1 cellular context compared by ENCODE assay signal in the genomic region with DNA sequence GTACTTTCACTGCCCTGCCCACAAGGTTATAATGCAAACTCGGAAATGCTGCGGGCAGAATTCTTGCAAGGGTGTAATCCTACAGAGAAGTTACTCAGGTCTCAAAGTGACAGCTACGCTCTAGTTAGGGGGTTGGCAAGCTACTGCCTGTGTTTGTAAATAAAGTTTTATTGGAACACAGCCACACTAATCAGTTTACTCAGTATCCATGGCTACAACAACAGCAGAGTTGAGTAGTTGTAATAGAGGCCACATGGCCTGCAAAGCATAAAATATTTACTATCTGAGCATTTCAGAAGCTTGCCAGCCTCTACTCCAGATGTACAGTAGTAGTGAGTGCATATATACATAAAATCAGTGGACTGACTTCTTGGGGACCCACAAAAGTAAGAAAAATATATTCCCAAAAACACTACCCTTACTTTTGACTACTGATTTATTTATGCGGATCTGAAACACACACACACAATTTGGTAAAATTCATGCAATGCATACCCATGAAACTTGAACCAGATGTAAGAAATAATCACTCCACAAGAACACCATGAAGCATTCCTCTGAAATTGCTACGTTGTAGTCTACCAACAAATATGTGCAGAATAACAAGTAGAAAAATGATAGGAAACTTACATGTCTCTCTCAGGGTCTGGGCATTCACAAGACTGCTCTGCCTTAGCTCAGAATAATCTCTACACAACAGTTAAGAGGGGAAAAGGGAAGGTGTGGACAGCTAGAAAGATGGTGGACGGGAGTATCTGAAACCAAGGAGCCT.
TF ChIP-seq lines count a peak whose summit lies in the region.

No MANE protein-coding gene starts in this region.

TF ChIP-seq in K562, 482 proteins besides CTCF, POLR2A, EP300 and RAD21:
- TF ChIP-seq CBFA2T3 (IDR thresholded peaks at IDR 0.05) (no peak), ZNF551 (CRISPR knock-in tag; IDR thresholded peaks at IDR 0.05) (no peak), HDAC1 (IDR thresholded peaks at IDR 0.05) (no peak), BHLHE40 (IDR thresholded peaks at IDR 0.05; ENCODE audit: low read length) (no peak), SIRT6 (IDR thresholded peaks at IDR 0.05; ENCODE audit: low read depth, low read length) (no peak), NFIC (IDR thresholded peaks at IDR 0.05) (0 out of 2 replicates have a peak, but pooled peaks have one; percentile 7), ZNF699 (CRISPR knock-in tag; IDR thresholded peaks at IDR 0.05; ENCODE audit: insufficient replicate concordance) (no peak), ZKSCAN1 (IDR thresholded peaks at IDR 0.05; ENCODE audit: low read depth, low read length) (peak; percentile 66), ZZZ3 (IDR thresholded peaks at IDR 0.05) (no peak), ZKSCAN3 (CRISPR knock-in tag; IDR thresholded peaks at IDR 0.05) (no peak), FUS (optimal IDR thresholded peaks at IDR 0.05; ENCODE audit: low read depth, low read length) (no peak), C11orf30 (IDR thresholded peaks at IDR 0.05; ENCODE audit: low read depth) (no peak), HNRNPLL (IDR thresholded peaks at IDR 0.05; ENCODE audit: low read depth, low read length, poor library complexity, severe bottlenecking) (peak; percentile 82), KDM2B (CRISPR knock-in tag; IDR thresholded peaks at IDR 0.05) (no peak), RFX1 (IDR thresholded peaks at IDR 0.05) (peak; percentile 89), ESRRB (CRISPR knock-in tag; IDR thresholded peaks at IDR 0.05; ENCODE audit: borderline replicate concordance) (no peak), ELF1 (tag; IDR thresholded peaks at IDR 0.05) (no peak), FOXJ2 (tag; IDR thresholded peaks at IDR 0.05) (peak; percentile 96), SMARCA4 (IDR thresholded peaks at IDR 0.05) (no peak), RBM15 (IDR thresholded peaks at IDR 0.05; ENCODE audit: insufficient read depth, low read length) (no peak), FOXJ3 (CRISPR knock-in tag; IDR thresholded peaks at IDR 0.05) (peak; percentile 97), PYGO2 (tag; IDR thresholded peaks at IDR 0.05) (no peak), ZNF140 (CRISPR knock-in tag; IDR thresholded peaks at IDR 0.05) (no peak), ZNF583 (CRISPR knock-in tag; IDR thresholded peaks at IDR 0.05) (no peak)
- TF ChIP-seq, protein P1, sequence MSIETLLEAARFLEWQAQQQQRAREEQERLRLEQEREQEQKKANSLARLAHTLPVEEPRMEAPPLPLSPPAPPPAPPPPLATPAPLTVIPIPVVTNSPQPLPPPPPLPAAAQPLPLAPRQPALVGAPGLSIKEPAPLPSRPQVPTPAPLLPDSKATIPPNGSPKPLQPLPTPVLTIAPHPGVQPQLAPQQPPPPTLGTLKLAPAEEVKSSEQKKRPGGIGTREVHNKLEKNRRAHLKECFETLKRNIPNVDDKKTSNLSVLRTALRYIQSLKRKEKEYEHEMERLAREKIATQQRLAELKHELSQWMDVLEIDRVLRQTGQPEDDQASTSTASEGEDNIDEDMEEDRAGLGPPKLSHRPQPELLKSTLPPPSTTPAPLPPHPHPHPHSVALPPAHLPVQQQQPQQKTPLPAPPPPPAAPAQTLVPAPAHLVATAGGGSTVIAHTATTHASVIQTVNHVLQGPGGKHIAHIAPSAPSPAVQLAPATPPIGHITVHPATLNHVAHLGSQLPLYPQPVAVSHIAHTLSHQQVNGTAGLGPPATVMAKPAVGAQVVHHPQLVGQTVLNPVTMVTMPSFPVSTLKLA (conservative IDR thresholded peaks at IDR 0.05), result peak in 1 of 2 experiments; percentile 28; a peak in 1 of 4 replicates
- TF ChIP-seq, protein P2, sequence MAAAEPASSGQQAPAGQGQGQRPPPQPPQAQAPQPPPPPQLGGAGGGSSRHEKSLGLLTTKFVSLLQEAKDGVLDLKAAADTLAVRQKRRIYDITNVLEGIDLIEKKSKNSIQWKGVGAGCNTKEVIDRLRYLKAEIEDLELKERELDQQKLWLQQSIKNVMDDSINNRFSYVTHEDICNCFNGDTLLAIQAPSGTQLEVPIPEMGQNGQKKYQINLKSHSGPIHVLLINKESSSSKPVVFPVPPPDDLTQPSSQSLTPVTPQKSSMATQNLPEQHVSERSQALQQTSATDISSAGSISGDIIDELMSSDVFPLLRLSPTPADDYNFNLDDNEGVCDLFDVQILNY (CRISPR knock-in tag; IDR thresholded peaks at IDR 0.05), result no peak
- TF ChIP-seq, protein P3, sequence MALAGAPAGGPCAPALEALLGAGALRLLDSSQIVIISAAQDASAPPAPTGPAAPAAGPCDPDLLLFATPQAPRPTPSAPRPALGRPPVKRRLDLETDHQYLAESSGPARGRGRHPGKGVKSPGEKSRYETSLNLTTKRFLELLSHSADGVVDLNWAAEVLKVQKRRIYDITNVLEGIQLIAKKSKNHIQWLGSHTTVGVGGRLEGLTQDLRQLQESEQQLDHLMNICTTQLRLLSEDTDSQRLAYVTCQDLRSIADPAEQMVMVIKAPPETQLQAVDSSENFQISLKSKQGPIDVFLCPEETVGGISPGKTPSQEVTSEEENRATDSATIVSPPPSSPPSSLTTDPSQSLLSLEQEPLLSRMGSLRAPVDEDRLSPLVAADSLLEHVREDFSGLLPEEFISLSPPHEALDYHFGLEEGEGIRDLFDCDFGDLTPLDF (CRISPR knock-in tag; IDR thresholded peaks at IDR 0.05), result 0 out of 2 replicates have a peak, but pooled peaks have one; percentile 33
- TF ChIP-seq, protein P4, sequence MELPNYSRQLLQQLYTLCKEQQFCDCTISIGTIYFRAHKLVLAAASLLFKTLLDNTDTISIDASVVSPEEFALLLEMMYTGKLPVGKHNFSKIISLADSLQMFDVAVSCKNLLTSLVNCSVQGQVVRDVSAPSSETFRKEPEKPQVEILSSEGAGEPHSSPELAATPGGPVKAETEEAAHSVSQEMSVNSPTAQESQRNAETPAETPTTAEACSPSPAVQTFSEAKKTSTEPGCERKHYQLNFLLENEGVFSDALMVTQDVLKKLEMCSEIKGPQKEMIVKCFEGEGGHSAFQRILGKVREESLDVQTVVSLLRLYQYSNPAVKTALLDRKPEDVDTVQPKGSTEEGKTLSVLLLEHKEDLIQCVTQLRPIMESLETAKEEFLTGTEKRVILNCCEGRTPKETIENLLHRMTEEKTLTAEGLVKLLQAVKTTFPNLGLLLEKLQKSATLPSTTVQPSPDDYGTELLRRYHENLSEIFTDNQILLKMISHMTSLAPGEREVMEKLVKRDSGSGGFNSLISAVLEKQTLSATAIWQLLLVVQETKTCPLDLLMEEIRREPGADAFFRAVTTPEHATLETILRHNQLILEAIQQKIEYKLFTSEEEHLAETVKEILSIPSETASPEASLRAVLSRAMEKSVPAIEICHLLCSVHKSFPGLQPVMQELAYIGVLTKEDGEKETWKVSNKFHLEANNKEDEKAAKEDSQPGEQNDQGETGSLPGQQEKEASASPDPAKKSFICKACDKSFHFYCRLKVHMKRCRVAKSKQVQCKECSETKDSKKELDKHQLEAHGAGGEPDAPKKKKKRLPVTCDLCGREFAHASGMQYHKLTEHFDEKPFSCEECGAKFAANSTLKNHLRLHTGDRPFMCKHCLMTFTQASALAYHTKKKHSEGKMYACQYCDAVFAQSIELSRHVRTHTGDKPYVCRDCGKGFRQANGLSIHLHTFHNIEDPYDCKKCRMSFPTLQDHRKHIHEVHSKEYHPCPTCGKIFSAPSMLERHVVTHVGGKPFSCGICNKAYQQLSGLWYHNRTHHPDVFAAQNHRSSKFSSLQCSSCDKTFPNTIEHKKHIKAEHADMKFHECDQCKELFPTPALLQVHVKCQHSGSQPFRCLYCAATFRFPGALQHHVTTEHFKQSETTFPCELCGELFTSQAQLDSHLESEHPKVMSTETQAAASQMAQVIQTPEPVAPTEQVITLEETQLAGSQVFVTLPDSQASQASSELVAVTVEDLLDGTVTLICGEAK (IDR thresholded peaks at IDR 0.05), result peak; percentile 99
- TF ChIP-seq, protein P4 (CRISPR knock-in tag; IDR thresholded peaks at IDR 0.05), result peak; percentile 98
- TF ChIP-seq, protein P5, sequence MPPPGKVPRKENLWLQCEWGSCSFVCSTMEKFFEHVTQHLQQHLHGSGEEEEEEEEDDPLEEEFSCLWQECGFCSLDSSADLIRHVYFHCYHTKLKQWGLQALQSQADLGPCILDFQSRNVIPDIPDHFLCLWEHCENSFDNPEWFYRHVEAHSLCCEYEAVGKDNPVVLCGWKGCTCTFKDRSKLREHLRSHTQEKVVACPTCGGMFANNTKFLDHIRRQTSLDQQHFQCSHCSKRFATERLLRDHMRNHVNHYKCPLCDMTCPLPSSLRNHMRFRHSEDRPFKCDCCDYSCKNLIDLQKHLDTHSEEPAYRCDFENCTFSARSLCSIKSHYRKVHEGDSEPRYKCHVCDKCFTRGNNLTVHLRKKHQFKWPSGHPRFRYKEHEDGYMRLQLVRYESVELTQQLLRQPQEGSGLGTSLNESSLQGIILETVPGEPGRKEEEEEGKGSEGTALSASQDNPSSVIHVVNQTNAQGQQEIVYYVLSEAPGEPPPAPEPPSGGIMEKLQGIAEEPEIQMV (tag; conservative IDR thresholded peaks at IDR 0.05; ENCODE audit: low read depth), result no peak
- TF ChIP-seq, protein P6, sequence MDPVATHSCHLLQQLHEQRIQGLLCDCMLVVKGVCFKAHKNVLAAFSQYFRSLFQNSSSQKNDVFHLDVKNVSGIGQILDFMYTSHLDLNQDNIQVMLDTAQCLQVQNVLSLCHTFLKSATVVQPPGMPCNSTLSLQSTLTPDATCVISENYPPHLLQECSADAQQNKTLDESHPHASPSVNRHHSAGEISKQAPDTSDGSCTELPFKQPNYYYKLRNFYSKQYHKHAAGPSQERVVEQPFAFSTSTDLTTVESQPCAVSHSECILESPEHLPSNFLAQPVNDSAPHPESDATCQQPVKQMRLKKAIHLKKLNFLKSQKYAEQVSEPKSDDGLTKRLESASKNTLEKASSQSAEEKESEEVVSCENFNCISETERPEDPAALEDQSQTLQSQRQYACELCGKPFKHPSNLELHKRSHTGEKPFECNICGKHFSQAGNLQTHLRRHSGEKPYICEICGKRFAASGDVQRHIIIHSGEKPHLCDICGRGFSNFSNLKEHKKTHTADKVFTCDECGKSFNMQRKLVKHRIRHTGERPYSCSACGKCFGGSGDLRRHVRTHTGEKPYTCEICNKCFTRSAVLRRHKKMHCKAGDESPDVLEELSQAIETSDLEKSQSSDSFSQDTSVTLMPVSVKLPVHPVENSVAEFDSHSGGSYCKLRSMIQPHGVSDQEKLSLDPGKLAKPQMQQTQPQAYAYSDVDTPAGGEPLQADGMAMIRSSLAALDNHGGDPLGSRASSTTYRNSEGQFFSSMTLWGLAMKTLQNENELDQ (CRISPR knock-in tag; IDR thresholded peaks at IDR 0.05; ENCODE audit: borderline replicate concordance), result no peak
